Comparison of ENCODE assay signal across 12 cellular contexts in the genomic region with DNA sequence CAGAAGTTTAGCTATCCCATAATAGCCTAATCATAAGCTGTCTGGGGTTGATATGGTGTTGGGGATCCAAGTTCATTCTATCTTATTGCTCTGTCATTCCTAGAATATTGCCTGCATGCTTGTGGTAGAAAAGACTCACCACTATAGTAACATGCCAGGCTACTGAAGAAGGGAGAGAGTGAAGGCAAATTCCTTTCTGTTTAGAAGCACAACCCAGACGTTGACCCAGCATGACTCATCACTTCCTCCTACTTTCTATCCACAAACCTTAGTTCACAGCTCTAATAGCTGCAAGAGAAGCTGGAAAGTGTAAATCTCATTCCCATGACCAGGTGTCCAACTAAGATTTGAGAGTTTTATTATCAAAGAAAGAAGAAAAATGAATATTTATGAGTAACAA. TPM values are rescaled to one million over a fixed set of nuclear protein-coding genes. Genes with fewer than 3 reads are reported as not detected.
A peak's percentile ranks its signal among the peaks of the same experiment; 100 is the strongest.
DNase-seq lines count a peak whose midpoint lies in the region; ATAC-seq, FAIRE-seq and TF ChIP-seq lines count a peak whose summit lies in the region.
"Had no signal": no experiment of that assay in that cellular context is flagged by ENCODE, and none has a peak within 500 bp of the region (broad histone marks: within the 10 kb centered on the region; RNA-seq: fewer than 3 reads in every experiment).

No MANE protein-coding gene starts in this region.

- H3K27me3 Mint-ChIP-seq in activated naive CD4-positive, alpha-beta T cell treated with anti-CD3 and anti-CD28 coated beads, Interleukin-2, amount 10 ng/mL, durations not matched to agents 7 days and 5 days: no peaks in the 10 kb centered on the region

- H3K36me3 Mint-ChIP-seq in activated naive CD4-positive, alpha-beta T cell treated with anti-CD3 and anti-CD28 coated beads, Interleukin-2, amount 50 U/mL, for 72 hours: peaks cover 0 to 15% of the 10 kb centered on the region in 2 donors
- H3K36me3 Mint-ChIP-seq in activated naive CD4-positive, alpha-beta T cell treated with anti-CD3 and anti-CD28 coated beads, Interleukin-2, amount 10 ng/mL, durations not matched to agents 7 days and 5 days: no peaks in the 10 kb centered on the region

- H3K9me3 Mint-ChIP-seq in activated naive CD4-positive, alpha-beta T cell treated with anti-CD3 and anti-CD28 coated beads, Interleukin-2, amount 50 U/mL, for 72 hours: peaks cover 6 to 7% of the 10 kb centered on the region in 2 donors
- H3K9me3 Mint-ChIP-seq in activated naive CD4-positive, alpha-beta T cell treated with anti-CD3 and anti-CD28 coated beads, Interleukin-2, amount 10 ng/mL, durations not matched to agents 7 days and 5 days: peaks cover 6% of the 10 kb centered on the region

- CTCF ChIA-PET in activated naive CD4-positive, alpha-beta T cell treated with anti-CD3 and anti-CD28 coated beads, Interleukin-2, amount 10 ng/mL, durations not matched to agents 7 days and 5 days (lab: Charles Lee): no interaction called here

- H3K27ac Mint-ChIP-seq in activated naive CD4-positive, alpha-beta T cell treated with anti-CD3 and anti-CD28 coated beads, Interleukin-2, amount 50 U/mL, for 72 hours: no peak overlapping the region
- no peak overlapping the region for H3K27ac Mint-ChIP-seq in activated naive CD4-positive, alpha-beta T cell treated with anti-CD3 and anti-CD28 coated beads, Interleukin-2, amount 10 ng/mL, durations not matched to agents 7 days and 5 days

- peak; percentile 94 for FAIRE-seq in RCC 7860 (lab: Jason Lieb, UNC)

- no peak overlapping the region for H3K4me3 Mint-ChIP-seq in activated naive CD4-positive, alpha-beta T cell treated with anti-CD3 and anti-CD28 coated beads, Interleukin-2, amount 10 ng/mL, durations not matched to agents 7 days and 5 days

- no peak for DNase-seq in activated naive CD4-positive, alpha-beta T cell treated with anti-CD3 and anti-CD28 coated beads, Interleukin-2, amount 50 U/mL, for 72 hours (ENCODE audit: low spot score in 2 of 2)
- no peak for DNase-seq in activated naive CD4-positive, alpha-beta T cell treated with anti-CD3 and anti-CD28 coated beads, Interleukin-2, amount 10 ng/mL, durations not matched to agents 7 days and 5 days
- DNase-seq in RCC 7860 (ENCODE audit: low spot score) (peak; percentile 98), erythroblast (lab: John Stamatoyannopoulos, UW) (peak; percentile 2 to 17), stromal cell of bone marrow (ENCODE audit: low read depth) (peak; percentile 80), anterior cingulate cortex (lab: John Stamatoyannopoulos, UW) (no peak), activated gamma-delta T cell (lab: John Stamatoyannopoulos, UW) (no peak)
- DNase-seq: activated CD4-positive, alpha-beta T cell treated with anti-CD3 and anti-CD28 coated beads, Interleukin-2, amount 50 U/mL, for 1 hour; BE2C; dorsolateral prefrontal cortex; NCI-H510A had no signal

- H3K4me1 Mint-ChIP-seq in activated naive CD4-positive, alpha-beta T cell treated with anti-CD3 and anti-CD28 coated beads, Interleukin-2, amount 10 ng/mL, durations not matched to agents 7 days and 5 days: no peaks in the 10 kb centered on the region

- no peak for TF ChIP-seq POLR2A in erythroblast (IDR thresholded peaks at IDR 0.05; ENCODE audit: low read length)

- ATAC-seq in activated naive CD4-positive, alpha-beta T cell treated with anti-CD3 and anti-CD28 coated beads, Interleukin-2, amount 50 U/mL, for 72 hours: peak; percentile 49 to 58
- ATAC-seq in HG03095 (IDR thresholded peaks at IDR 0.05; ENCODE audit: unreplicated experiment): no peak

RNA-seq across cellular contexts. Expression of a gene that starts 57.8 kb away (rescaled TPM):
- 10 to 100 TPM; 60.1 to 63.1 TPM for total RNA-seq in activated naive CD4-positive, alpha-beta T cell treated with anti-CD3 and anti-CD28 coated beads, Interleukin-2, amount 50 U/mL, for 72 hours

RNA-seq across cellular contexts. Expression of a gene that starts 58.1 kb away (rescaled TPM):
- 1 to 10 TPM; 1.4 to 1.7 TPM for total RNA-seq in activated naive CD4-positive, alpha-beta T cell treated with anti-CD3 and anti-CD28 coated beads, Interleukin-2, amount 50 U/mL, for 72 hours

Comparison
In these comparisons a context has a peak if more than half of its experiments do, and no peak if none do; other contexts are left out.
1. DNase-seq: peak in RCC 7860 (single experiment), erythroblast (2 of 2) and stromal cell of bone marrow (single experiment); none in activated naive CD4-positive, alpha-beta T cell treated with anti-CD3 and anti-CD28 coated beads, Interleukin-2, amount 50 U/mL, for 72 hours (0 of 2), activated naive CD4-positive, alpha-beta T cell treated with anti-CD3 and anti-CD28 coated beads, Interleukin-2, amount 10 ng/mL, durations not matched to agents 7 days and 5 days (single experiment), anterior cingulate cortex (0 of 58) and activated gamma-delta T cell (single experiment).